ENCODE assay signal across 1 cellular context in the genomic region with DNA sequence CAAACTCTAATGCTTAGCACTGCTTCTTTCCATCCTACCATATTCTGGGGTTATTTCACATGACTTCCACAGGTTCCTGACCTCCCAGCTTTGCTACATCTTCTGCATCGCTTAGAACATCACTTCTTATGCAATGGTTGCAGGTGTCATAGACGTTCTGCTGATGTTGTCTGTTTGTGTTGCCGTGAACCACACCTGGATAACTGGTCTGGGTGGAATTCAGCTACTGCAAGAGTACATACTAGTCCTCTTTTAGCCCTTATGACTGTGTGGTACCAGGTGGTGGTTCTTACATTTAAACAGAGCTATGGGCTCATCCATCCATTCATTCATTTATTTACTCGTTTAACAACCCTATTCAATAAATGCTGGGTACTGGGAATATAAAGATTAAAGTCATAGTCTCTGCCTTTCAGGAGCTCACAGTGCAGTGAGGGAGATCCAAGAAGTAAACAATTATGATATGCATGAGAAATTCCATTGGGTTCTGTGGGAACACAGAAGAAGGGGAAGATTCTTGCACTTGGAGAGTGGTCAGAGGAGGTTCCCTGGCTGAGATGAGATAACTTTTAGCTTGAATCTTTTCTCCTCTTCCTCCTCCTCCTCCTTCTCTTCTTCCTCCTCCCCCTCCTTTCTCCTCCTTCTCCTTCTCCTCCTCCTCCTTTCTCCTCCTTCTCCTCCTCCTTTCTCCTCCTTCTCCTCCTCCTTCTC.
TF ChIP-seq lines count a peak whose summit lies in the region.

No MANE protein-coding gene starts in this region.

TF ChIP-seq in HEK293, 187 proteins besides CTCF, POLR2A, EP300 and RAD21 (continued from another document):
- TF ChIP-seq, protein P1, sequence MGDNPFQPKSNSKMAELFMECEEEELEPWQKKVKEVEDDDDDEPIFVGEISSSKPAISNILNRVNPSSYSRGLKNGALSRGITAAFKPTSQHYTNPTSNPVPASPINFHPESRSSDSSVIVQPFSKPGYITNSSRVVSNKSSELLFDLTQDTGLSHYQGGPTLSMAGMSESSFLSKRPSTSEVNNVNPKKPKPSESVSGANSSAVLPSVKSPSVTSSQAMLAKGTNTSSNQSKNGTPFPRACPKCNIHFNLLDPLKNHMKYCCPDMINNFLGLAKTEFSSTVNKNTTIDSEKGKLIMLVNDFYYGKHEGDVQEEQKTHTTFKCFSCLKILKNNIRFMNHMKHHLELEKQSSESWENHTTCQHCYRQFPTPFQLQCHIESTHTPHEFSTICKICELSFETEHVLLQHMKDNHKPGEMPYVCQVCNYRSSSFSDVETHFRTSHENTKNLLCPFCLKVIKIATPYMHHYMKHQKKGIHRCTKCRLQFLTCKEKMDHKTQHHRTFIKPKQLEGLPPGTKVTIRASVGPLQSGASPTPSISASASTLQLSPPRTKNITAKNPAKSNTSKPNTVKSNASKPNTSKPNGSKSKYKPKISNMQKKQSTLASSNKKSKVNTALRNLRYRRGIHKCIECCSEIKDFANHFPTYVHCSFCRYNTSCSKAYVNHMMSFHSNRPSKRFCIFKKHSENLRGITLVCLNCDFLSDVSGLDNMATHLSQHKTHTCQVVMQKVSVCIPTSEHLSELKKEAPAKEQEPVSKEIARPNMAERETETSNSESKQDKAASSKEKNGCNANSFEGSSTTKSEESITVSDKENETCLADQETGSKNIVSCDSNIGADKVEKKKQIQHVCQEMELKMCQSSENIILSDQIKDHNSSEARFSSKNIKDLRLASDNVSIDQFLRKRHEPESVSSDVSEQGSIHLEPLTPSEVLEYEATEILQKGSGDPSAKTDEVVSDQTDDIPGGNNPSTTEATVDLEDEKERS (tag by site-specific recombination; IDR thresholded peaks at IDR 0.05) = no peak
- TF ChIP-seq ZNF350 (tag by site-specific recombination; IDR thresholded peaks at IDR 0.05) = no peak
TF ChIP-seq in HEK293: peak in this region for 2.
